In genomic region chr1:46477153-46477929, GRCh38 we compare ENCODE assay signal across 1 cellular context.
TF ChIP-seq lines count a peak whose summit lies in the region.

No MANE protein-coding gene starts in this region.

TF ChIP-seq in K562, 482 proteins besides CTCF, POLR2A, EP300 and RAD21 (continued from another document and continues in another):
- no peak for TF ChIP-seq ZMIZ1 (IDR thresholded peaks at IDR 0.05; ENCODE audit: low read depth in 2 of 2, low read length in 2 of 2)
- peak; percentile 45; the same call in 1 of the 2 replicates for TF ChIP-seq FOSL1 (tag; conservative IDR thresholded peaks at IDR 0.05)
- no peak for TF ChIP-seq ZNF699 (CRISPR knock-in tag; IDR thresholded peaks at IDR 0.05; ENCODE audit: insufficient replicate concordance)
- TF ChIP-seq MXD1 (CRISPR knock-in tag; IDR thresholded peaks at IDR 0.05; ENCODE audit: borderline replicate concordance, poor library complexity, severe bottlenecking), result no peak
- TF ChIP-seq MTA3 (IDR thresholded peaks at IDR 0.05; ENCODE audit: borderline replicate concordance), result no peak
- TF ChIP-seq HBP1 (CRISPR knock-in tag; IDR thresholded peaks at IDR 0.05), result 0 out of 2 replicates have a peak, but pooled peaks have one; percentile 6
- no peak for TF ChIP-seq YBX1 (IDR thresholded peaks at IDR 0.05)
- 0 out of 2 replicates have a peak, but pooled peaks have one; percentile 51 for TF ChIP-seq TFAP4 (CRISPR knock-in tag; IDR thresholded peaks at IDR 0.05; ENCODE audit: borderline replicate concordance)
- 0 out of 2 replicates have a peak, but pooled peaks have one; percentile 62 for TF ChIP-seq HNRNPUL1 (IDR thresholded peaks at IDR 0.05; ENCODE audit: low read length)
- peak; percentile 32 for TF ChIP-seq BRD9 (IDR thresholded peaks at IDR 0.05; ENCODE audit: low read depth, partially characterized antibody)
- no peak for TF ChIP-seq ZNF318 (IDR thresholded peaks at IDR 0.05; ENCODE audit: borderline replicate concordance in 1 of 2, low read depth in 1 of 2)
- TF ChIP-seq ZBTB34 (CRISPR knock-in tag; IDR thresholded peaks at IDR 0.05), result no peak
- TF ChIP-seq FOXA3 (CRISPR knock-in tag; conservative IDR thresholded peaks at IDR 0.05 in 1 of 2, IDR thresholded peaks at IDR 0.05 in 1 of 2), result no peak; a peak in 1 of 4 replicates
- no peak for TF ChIP-seq SRSF9 (IDR thresholded peaks at IDR 0.05; ENCODE audit: borderline replicate concordance, low read depth, low read length)
- TF ChIP-seq HDAC8 (tag; IDR thresholded peaks at IDR 0.05), result no peak
- TF ChIP-seq ZNF696 (CRISPR knock-in tag; conservative IDR thresholded peaks at IDR 0.05), result no peak
- no peak for TF ChIP-seq ZNF707 (CRISPR knock-in tag; conservative IDR thresholded peaks at IDR 0.05)
- TF ChIP-seq TRIM24 (IDR thresholded peaks at IDR 0.05), result no peak
- TF ChIP-seq PYGO2 (tag; IDR thresholded peaks at IDR 0.05), result no peak
- TF ChIP-seq HNRNPLL (IDR thresholded peaks at IDR 0.05; ENCODE audit: low read depth, low read length, poor library complexity, severe bottlenecking), result no peak
- TF ChIP-seq SMARCA5 (IDR thresholded peaks at IDR 0.05), result no peak
- no peak for TF ChIP-seq TRIM28 (IDR thresholded peaks at IDR 0.05)
- no peak for TF ChIP-seq CSDE1 (IDR thresholded peaks at IDR 0.05)
- no peak; the same call in 1 of the 2 replicates for TF ChIP-seq ZNF384 (IDR thresholded peaks at IDR 0.05; ENCODE audit: low read depth, low read length)
- 0 out of 2 replicates have a peak, but pooled peaks have one; percentile 64 for TF ChIP-seq ZNF12 (CRISPR knock-in tag; IDR thresholded peaks at IDR 0.05)
- TF ChIP-seq RFX5 (IDR thresholded peaks at IDR 0.05; ENCODE audit: low read depth, low read length), result no peak
- TF ChIP-seq ZBTB12 (CRISPR knock-in tag; IDR thresholded peaks at IDR 0.05), result 0 out of 2 replicates have a peak, but pooled peaks have one; percentile 12
- TF ChIP-seq E2F1 (CRISPR knock-in tag; IDR thresholded peaks at IDR 0.05), result no peak
- TF ChIP-seq ELF2 (CRISPR knock-in tag; IDR thresholded peaks at IDR 0.05), result no peak
- no peak for TF ChIP-seq SOX6 (IDR thresholded peaks at IDR 0.05)
- TF ChIP-seq SNAPC5 (CRISPR knock-in tag; IDR thresholded peaks at IDR 0.05), result no peak
- no peak for TF ChIP-seq ZNF75A (CRISPR knock-in tag; IDR thresholded peaks at IDR 0.05)
- no peak for TF ChIP-seq MEF2D (tag; conservative IDR thresholded peaks at IDR 0.05; ENCODE audit: low read depth)
- TF ChIP-seq FOXP4 (CRISPR knock-in tag; IDR thresholded peaks at IDR 0.05; ENCODE audit: borderline replicate concordance), result no peak
- no peak for TF ChIP-seq BRD4 (IDR thresholded peaks at IDR 0.05)
- TF ChIP-seq PREB (CRISPR knock-in tag; IDR thresholded peaks at IDR 0.05), result no peak
- TF ChIP-seq NCOA2 (IDR thresholded peaks at IDR 0.05; ENCODE audit: partially characterized antibody in 2 of 2), result no peak
- no peak for TF ChIP-seq ZFP1 (CRISPR knock-in tag; IDR thresholded peaks at IDR 0.05)
- TF ChIP-seq TCF7 (IDR thresholded peaks at IDR 0.05; ENCODE audit: borderline replicate concordance), result 0 out of 2 replicates have a peak, but pooled peaks have one; percentile 37
